8 cellular contexts compared by ENCODE assay signal in the genomic region with DNA sequence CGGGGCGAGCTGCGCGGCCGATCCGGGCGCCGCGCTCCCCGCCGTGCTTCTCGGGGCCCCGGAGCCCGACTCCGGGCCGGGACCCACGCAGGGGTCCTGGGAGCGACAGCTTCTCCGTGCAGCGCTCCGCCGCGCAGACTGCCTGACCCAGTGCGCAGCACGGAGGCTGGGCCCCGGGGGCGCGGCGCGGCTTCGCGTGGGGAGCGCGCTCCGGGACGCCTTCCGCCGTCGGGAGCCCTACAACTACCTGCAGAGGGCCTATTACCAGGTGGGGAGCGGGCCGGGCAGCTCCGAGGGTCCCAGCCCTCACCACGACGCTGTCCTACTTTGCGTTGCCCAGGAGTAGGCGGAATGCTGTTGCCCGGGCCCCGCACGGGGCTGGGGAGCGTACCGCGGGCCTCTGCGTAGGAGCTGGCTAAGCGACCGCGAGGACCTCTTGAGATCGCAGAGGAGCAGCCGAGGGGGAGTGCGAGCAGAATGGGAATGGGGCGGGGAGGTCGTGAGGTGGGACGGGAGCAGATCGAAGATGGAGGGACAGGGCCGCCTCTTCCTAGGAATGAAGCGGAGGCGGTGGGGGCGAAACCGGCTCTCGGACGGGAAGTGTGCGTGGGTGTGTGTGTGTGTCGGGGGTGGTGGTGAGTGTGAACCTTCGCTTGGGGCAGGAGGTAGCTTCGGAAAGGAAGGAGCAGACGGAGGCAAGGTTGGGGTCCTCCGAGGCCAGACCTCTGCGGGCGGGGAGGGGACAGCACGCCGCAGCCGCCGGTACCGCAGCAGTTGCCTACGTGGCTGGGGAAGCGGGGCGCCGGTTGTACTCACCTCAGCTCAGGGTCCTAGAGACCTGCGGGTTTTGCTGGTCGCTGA. TPM values are rescaled to one million over a fixed set of nuclear protein-coding genes. Genes with fewer than 3 reads are reported as not detected.
DNase-seq lines count a peak whose midpoint lies in the region; ATAC-seq and TF ChIP-seq lines count a peak whose summit lies in the region.

No MANE protein-coding gene starts in this region.

- DNase-seq in NCI-H1105 (lab: John Stamatoyannopoulos, UW) (peak; percentile 22), activated T-cell treated with anti-CD3 and anti-CD28 coated beads for 1 hour (ENCODE audit: low read depth) (peak; percentile 27), epithelial cell of proximal tubule (ENCODE audit: low read depth) (no peak), naive B cell (peak; percentile 23), upper lobe of right lung (no peak), DMS153 treated with DMSO at 0.1 percent for 48 hours (lab: John Stamatoyannopoulos, UW; ENCODE audit: unreplicated experiment) (no peak)

- peaks cover 20 to 34% (median 32%) of the 10 kb centered on the region in 3 donors for H3K4me1 Mint-ChIP-seq in naive B cell

- no peaks in the 10 kb centered on the region for H3K79me2 ChIP-seq in DOHH2 (ENCODE audit: control insufficient read depth, low read length)

- peaks cover 84% of the 10 kb centered on the region for H3K27me3 ChIP-seq in DOHH2 (ENCODE audit: control insufficient read depth, low read length)
- H3K27me3 ChIP-seq in upper lobe of right lung, result no peaks in the 10 kb centered on the region

- no peaks in the 10 kb centered on the region for H3K9me3 ChIP-seq in DOHH2 (ENCODE audit: control insufficient read depth, insufficient read depth, low read length)
- H3K9me3 ChIP-seq in upper lobe of right lung, result no peaks in the 10 kb centered on the region

- intact Hi-C loops in upper lobe of right lung (cut with DNase I), result loop anchor here (10.0 kb wide), 1 partner anchor 94 kb away; no protein-coding TSS in a partner anchor

- no peaks in the 10 kb centered on the region for H3K9me3 Mint-ChIP-seq in naive B cell

- TF ChIP-seq CTCF in DOHH2 (IDR thresholded peaks at IDR 0.05; ENCODE audit: low read depth, low read length, poor library complexity, severe bottlenecking) (no peak), epithelial cell of proximal tubule (conservative IDR thresholded peaks at IDR 0.05; ENCODE audit: low read depth, low read length) (no peak), upper lobe of right lung (IDR thresholded peaks at IDR 0.05) (no peak)

- peak overlapping the region in 2 of 6 donors; percentile 52 to 79 for H3K27ac Mint-ChIP-seq in naive B cell

- H4K20me1 ChIP-seq in DOHH2 (ENCODE audit: control insufficient read depth, insufficient read depth, low read depth, low read length), result no peaks in the 10 kb centered on the region

- peaks cover 0 to 21% of the 10 kb centered on the region in 2 donors for H3K36me3 Mint-ChIP-seq in naive B cell

- H3K27ac ChIP-seq in DOHH2 (ENCODE audit: low read depth, low read length) (no peak overlapping the region), upper lobe of right lung (peak overlapping the region; percentile 44)

- H3K27me3 Mint-ChIP-seq in naive B cell, result peaks cover 67 to 91% (median 83%) of the 10 kb centered on the region in 3 donors

- no peaks in the 10 kb centered on the region for H3K9me2 ChIP-seq in DOHH2 (replicated peaks; ENCODE audit: control insufficient read depth, low read length)

- peak overlapping the region; percentile 68 for H3K4me3 ChIP-seq in DOHH2 (ENCODE audit: low read length)
- H3K4me3 ChIP-seq in epithelial cell of proximal tubule (ENCODE audit: low read depth, low read length), result peak overlapping the region; percentile 75
- peak overlapping the region; percentile 62 for H3K4me3 ChIP-seq in upper lobe of right lung

- H3K36me3 ChIP-seq in DOHH2 (ENCODE audit: control insufficient read depth, low read length) (no peaks in the 10 kb centered on the region), upper lobe of right lung (no peaks in the 10 kb centered on the region)

- ATAC-seq in naive B cell (ENCODE audit: low read depth in 2 of 2) (peak; percentile 58 to 60), upper lobe of right lung (peak; percentile 21), HG02642 (IDR thresholded peaks at IDR 0.05; ENCODE audit: poor library complexity, unreplicated experiment) (no peak)

- peaks cover 21% of the 10 kb centered on the region for H3K4me1 ChIP-seq in DOHH2 (ENCODE audit: control insufficient read depth, low read length)
- H3K4me1 ChIP-seq in upper lobe of right lung, result peaks cover 5% of the 10 kb centered on the region

- peak overlapping the region; percentile 92 for H3K4me2 ChIP-seq in DOHH2 (ENCODE audit: low read length)

- no peaks in the 10 kb centered on the region for H3F3A ChIP-seq in DOHH2 (ENCODE audit: control insufficient read depth, insufficient read depth)

- H3K4me3 Mint-ChIP-seq in naive B cell, result peak overlapping the region; percentile 75 to 94 (median 90)

RNA-seq across cellular contexts. Expression of a gene that starts 0.7 kb away (rescaled TPM):
- total RNA-seq in epithelial cell of proximal tubule (19.1 and 30.4 TPM in 2 replicates), upper lobe of right lung (9.7 TPM)
- not detected for polyA plus RNA-seq in naive B cell (ENCODE audit: low read depth in 6 of 6)

RNA-seq across cellular contexts. Expression of a gene that starts 7.3 kb away (rescaled TPM):
- total RNA-seq in epithelial cell of proximal tubule (1.0 and 1.2 TPM in 2 replicates), upper lobe of right lung (17.1 TPM)
- polyA plus RNA-seq in naive B cell (ENCODE audit: low read depth in 6 of 6), result not detected

RNA-seq across cellular contexts. Expression of a gene that starts 11.8 kb away (rescaled TPM):
- total RNA-seq in epithelial cell of proximal tubule (0.29 and 4.2 TPM in 2 replicates), upper lobe of right lung (0.32 TPM)
- polyA plus RNA-seq in naive B cell (ENCODE audit: low read depth in 6 of 6), result not detected

RNA-seq across cellular contexts. Expression of a gene that starts 22.2 kb away (rescaled TPM):
- total RNA-seq in epithelial cell of proximal tubule (85.0 and 97.4 TPM in 2 replicates), upper lobe of right lung (1.1 TPM)
- 1 to 10 TPM in 1 of 6 donors, under 1 TPM in 3, not detected in 2; 0.74 to 1.0 (median 0.89) TPM for polyA plus RNA-seq in naive B cell (ENCODE audit: low read depth in 6 of 6)

RNA-seq across cellular contexts. Expression of a gene that starts 23.0 kb away (rescaled TPM):
- total RNA-seq in epithelial cell of proximal tubule (60.5 and 83.8 TPM in 2 replicates), upper lobe of right lung (63.9 TPM)
- polyA plus RNA-seq in naive B cell (ENCODE audit: low read depth in 6 of 6), result 10 to 100 TPM; 28.5 to 45.1 (median 35.4) TPM

Comparison
In these comparisons a context has a peak if more than half of its experiments do, and no peak if none do; other contexts are left out.
1. DNase-seq: peak in NCI-H1105 (single experiment), activated T-cell treated with anti-CD3 and anti-CD28 coated beads for 1 hour (single experiment) and naive B cell (single experiment); none in epithelial cell of proximal tubule (single experiment), upper lobe of right lung (single experiment) and DMS153 treated with DMSO at 0.1 percent for 48 hours (single experiment).
2. Peak in every context shown above with its lines, with median percentiles within 50 percentile points of each other: H3K4me3 ChIP-seq.